ENCODE assay signal across 15 cellular contexts in genomic region chr7:158066085-158066484, GRCh38.
DNase-seq lines count a peak whose midpoint lies in the region; ATAC-seq and TF ChIP-seq lines count a peak whose summit lies in the region.
"Had no signal": no experiment of that assay in that cellular context is flagged by ENCODE, and none has a peak within 500 bp of the region (broad histone marks: within the 10 kb centered on the region; RNA-seq: fewer than 3 reads in every experiment).

No MANE protein-coding gene starts in this region.

- no peak overlapping the region for H3K4me3 Mint-ChIP-seq in natural killer cell treated with Interleukin-12 subunit alpha and Interleukin-12 subunit beta and Interleukin-15 and Interleukin-18, amount 100 ng/mL, for 72 hours
- H3K4me3 Mint-ChIP-seq in natural killer cell (no peak overlapping the region), nephron progenitor cell (no peak overlapping the region)
- H3K4me3 Mint-ChIP-seq: CD8-positive, alpha-beta memory T cell had no signal

- peaks cover 5% of the 10 kb centered on the region for H3K79me1 ChIP-seq in neuronal stem cell (ENCODE audit: low read depth, low read length)

- H2AK5ac ChIP-seq in neuronal stem cell (ENCODE audit: low read depth, low read length): peak overlapping the region; percentile 34

- TF ChIP-seq CTCF in natural killer cell (IDR thresholded peaks at IDR 0.05) (no peak), spleen (IDR thresholded peaks at IDR 0.05 in 8 of 11, conservative IDR thresholded peaks at IDR 0.05 in 3 of 11) (no peak), nephron progenitor cell (IDR thresholded peaks at IDR 0.05) (no peak)

- H3K27ac ChIP-seq in neuronal stem cell (replicated peaks; ENCODE audit: low read length) (no peak overlapping the region), spleen (no peak overlapping the region)
- H3K27ac ChIP-seq: BLaER1 had no signal

- H3K36me3 ChIP-seq in neuronal stem cell (replicated peaks in 1 of 2; ENCODE audit: control insufficient read depth in 2 of 2, insufficient read depth in 2 of 2, low read length in 2 of 2) (no peaks in the 10 kb centered on the region), spleen (no peaks in the 10 kb centered on the region)

- H2BK15ac ChIP-seq in neuronal stem cell (ENCODE audit: low read length): no peak overlapping the region

- no peak overlapping the region for H4K91ac ChIP-seq in neuronal stem cell (ENCODE audit: low read depth, low read length, poor library complexity)

- H3K9me3 ChIP-seq in neuronal stem cell (replicated peaks in 1 of 2; ENCODE audit: control insufficient read depth in 2 of 2, insufficient read depth in 1 of 2, low read depth in 1 of 2, low read length in 2 of 2) (peaks cover 5 to 16% of the 10 kb centered on the region in 2 donors), spleen (peaks cover 0 to 26% (median 9%) of the 10 kb centered on the region in 8 donors)

- no CpG with 5 or more reads among the region's 4 CpGs for WGBS in neuronal stem cell (ENCODE audit: extremely low coverage in 2 of 2, insufficient read length in 2 of 2, insufficient replicate concordance in 1 of 2), 2 donors
- WGBS in spleen, 5 donors: 88 to 92% (median 90%) methylated on average over 4 of the region's 4 CpGs

- no peak overlapping the region for H2BK120ac ChIP-seq in neuronal stem cell (ENCODE audit: low read depth, low read length)

- no peak overlapping the region for H3K9ac ChIP-seq in neuronal stem cell (ENCODE audit: low read depth, low read length, poor library complexity)
- H3K9ac ChIP-seq: BLaER1 had no signal

- H3K4me1 Mint-ChIP-seq in natural killer cell treated with Interleukin-12 subunit alpha and Interleukin-12 subunit beta and Interleukin-15 and Interleukin-18, amount 100 ng/mL, for 72 hours (ENCODE audit: low read depth in 2 of 2): no peaks in the 10 kb centered on the region
- H3K4me1 Mint-ChIP-seq in natural killer cell (no peaks in the 10 kb centered on the region), nephron progenitor cell (peaks cover 42% of the 10 kb centered on the region)
- H3K4me1 Mint-ChIP-seq: CD8-positive, alpha-beta memory T cell had no signal

- ATAC-seq in natural killer cell treated with Interleukin-12 subunit alpha and Interleukin-12 subunit beta and Interleukin-15 and Interleukin-18, amount 100 ng/mL, for 72 hours: no peak
- ATAC-seq in natural killer cell (no peak), esophagus mucosa (no peak)
- ATAC-seq: HCT116 had no signal

- H3K14ac ChIP-seq in neuronal stem cell (ENCODE audit: low read length): no peak overlapping the region

- intact Hi-C loops in natural killer cell (cut with micrococcal nuclease) (no loop called here), spleen (cut with DNase I; ENCODE audit: low total_unique reads) (no loop called here)

- no peak overlapping the region for H3K4me3 ChIP-seq in neuronal stem cell (ENCODE audit: low read length in 2 of 2)
- H3K4me3 ChIP-seq in spleen: no peak overlapping the region
- H3K4me3 ChIP-seq: BLaER1 had no signal

- H2BK12ac ChIP-seq in neuronal stem cell (ENCODE audit: low read length): no peak overlapping the region

- no peak overlapping the region for H4K8ac ChIP-seq in neuronal stem cell (ENCODE audit: low read depth, low read length)

- H2AFZ ChIP-seq in neuronal stem cell (ENCODE audit: low read length): no peak overlapping the region

- H3K27me3 Mint-ChIP-seq in natural killer cell treated with Interleukin-12 subunit alpha and Interleukin-12 subunit beta and Interleukin-15 and Interleukin-18, amount 100 ng/mL, for 72 hours: no peaks in the 10 kb centered on the region
- H3K27me3 Mint-ChIP-seq in natural killer cell (ENCODE audit: low read depth in 2 of 2) (no peaks in the 10 kb centered on the region), nephron progenitor cell (ENCODE audit: low read depth, poor library complexity) (peaks cover 8% of the 10 kb centered on the region)

- no peak overlapping the region for H3K23ac ChIP-seq in neuronal stem cell (ENCODE audit: low read depth, low read length, poor library complexity)

- no peaks in the 10 kb centered on the region for H3K36me3 Mint-ChIP-seq in natural killer cell treated with Interleukin-12 subunit alpha and Interleukin-12 subunit beta and Interleukin-15 and Interleukin-18, amount 100 ng/mL, for 72 hours
- H3K36me3 Mint-ChIP-seq in natural killer cell: no peaks in the 10 kb centered on the region
- peaks cover 4% of the 10 kb centered on the region for H3K36me3 Mint-ChIP-seq in nephron progenitor cell (ENCODE audit: low read depth)
- H3K36me3 Mint-ChIP-seq: CD8-positive, alpha-beta memory T cell had no signal

- DNase-seq in natural killer cell treated with Interleukin-12 subunit alpha and Interleukin-12 subunit beta and Interleukin-15 and Interleukin-18, amount 100 ng/mL, for 72 hours (ENCODE audit: low spot score): peak; percentile 35
- no peak for DNase-seq in natural killer cell
- DNase-seq in neuronal stem cell (ENCODE audit: low spot score): no peak
- DNase-seq in spleen: peak; percentile 28
- no peak for DNase-seq in NCI-H345 (lab: John Stamatoyannopoulos, UW)
- DNase-seq in nephron progenitor cell: no peak
- DNase-seq: 8988T, AML-193, Caco-2, DND-41, GDM1 had no signal

- H3K9me3 Mint-ChIP-seq in natural killer cell treated with Interleukin-12 subunit alpha and Interleukin-12 subunit beta and Interleukin-15 and Interleukin-18, amount 100 ng/mL, for 72 hours: peaks cover 6% of the 10 kb centered on the region
- peaks cover 0 to 3% of the 10 kb centered on the region in 2 donors for H3K9me3 Mint-ChIP-seq in natural killer cell
- H3K9me3 Mint-ChIP-seq in nephron progenitor cell: peaks cover 24% of the 10 kb centered on the region

- TF ChIP-seq POLR2A in spleen (IDR thresholded peaks at IDR 0.05): no peak

- H3K4me2 ChIP-seq in neuronal stem cell (ENCODE audit: insufficient read depth, low read length, poor library complexity, severe bottlenecking): no peak overlapping the region
- H3K4me2 ChIP-seq: BLaER1 had no signal

- peaks cover 0 to 7% of the 10 kb centered on the region in 2 donors for H3K4me1 ChIP-seq in neuronal stem cell (ENCODE audit: control insufficient read depth in 2 of 2, insufficient read depth in 1 of 2, low read depth in 1 of 2, low read length in 2 of 2)
- no peaks in the 10 kb centered on the region for H3K4me1 ChIP-seq in spleen
- H3K4me1 ChIP-seq: Caco-2 had no signal

- peak overlapping the region; percentile 81 for H3K4ac ChIP-seq in neuronal stem cell (ENCODE audit: low read length)

- H3K27ac Mint-ChIP-seq in natural killer cell treated with Interleukin-12 subunit alpha and Interleukin-12 subunit beta and Interleukin-15 and Interleukin-18, amount 100 ng/mL, for 72 hours: no peak overlapping the region
- H3K27ac Mint-ChIP-seq in natural killer cell: no peak overlapping the region
- no peak overlapping the region for H3K27ac Mint-ChIP-seq in nephron progenitor cell
- H3K27ac Mint-ChIP-seq: CD8-positive, alpha-beta memory T cell had no signal

- no peak overlapping the region for H3K18ac ChIP-seq in neuronal stem cell (ENCODE audit: low read length)

- H3K27me3 ChIP-seq in neuronal stem cell (ENCODE audit: control insufficient read depth in 3 of 3, insufficient read depth in 3 of 3, low read depth in 1 of 3, low read length in 3 of 3) (peaks cover 0 to 15% (median 0%) of the 10 kb centered on the region in 3 experiments), spleen (replicated peaks in 1 of 7) (peaks cover 0 to 32% (median 0%) of the 10 kb centered on the region in 7 donors)
- H3K27me3 ChIP-seq: BLaER1 had no signal

- no peak overlapping the region for H2BK5ac ChIP-seq in neuronal stem cell (ENCODE audit: low read length)

Comparison
In these comparisons a context has a peak if more than half of its experiments do, and no peak if none do; other contexts are left out.
1. DNase-seq: peak in natural killer cell treated with Interleukin-12 subunit alpha and Interleukin-12 subunit beta and Interleukin-15 and Interleukin-18, amount 100 ng/mL, for 72 hours (single experiment) and spleen (single experiment); none in natural killer cell (single experiment), neuronal stem cell (single experiment), NCI-H345 (single experiment) and nephron progenitor cell (single experiment).